In genomic region chr10:16408379-16408778, GRCh38 we compare ENCODE assay signal across 1 cellular context.
TF ChIP-seq lines count a peak whose summit lies in the region.

No MANE protein-coding gene starts in this region.

TF ChIP-seq in GM23338, 12 proteins besides CTCF, POLR2A, EP300 and RAD21 (continued from another document):
- TF ChIP-seq, protein P1, sequence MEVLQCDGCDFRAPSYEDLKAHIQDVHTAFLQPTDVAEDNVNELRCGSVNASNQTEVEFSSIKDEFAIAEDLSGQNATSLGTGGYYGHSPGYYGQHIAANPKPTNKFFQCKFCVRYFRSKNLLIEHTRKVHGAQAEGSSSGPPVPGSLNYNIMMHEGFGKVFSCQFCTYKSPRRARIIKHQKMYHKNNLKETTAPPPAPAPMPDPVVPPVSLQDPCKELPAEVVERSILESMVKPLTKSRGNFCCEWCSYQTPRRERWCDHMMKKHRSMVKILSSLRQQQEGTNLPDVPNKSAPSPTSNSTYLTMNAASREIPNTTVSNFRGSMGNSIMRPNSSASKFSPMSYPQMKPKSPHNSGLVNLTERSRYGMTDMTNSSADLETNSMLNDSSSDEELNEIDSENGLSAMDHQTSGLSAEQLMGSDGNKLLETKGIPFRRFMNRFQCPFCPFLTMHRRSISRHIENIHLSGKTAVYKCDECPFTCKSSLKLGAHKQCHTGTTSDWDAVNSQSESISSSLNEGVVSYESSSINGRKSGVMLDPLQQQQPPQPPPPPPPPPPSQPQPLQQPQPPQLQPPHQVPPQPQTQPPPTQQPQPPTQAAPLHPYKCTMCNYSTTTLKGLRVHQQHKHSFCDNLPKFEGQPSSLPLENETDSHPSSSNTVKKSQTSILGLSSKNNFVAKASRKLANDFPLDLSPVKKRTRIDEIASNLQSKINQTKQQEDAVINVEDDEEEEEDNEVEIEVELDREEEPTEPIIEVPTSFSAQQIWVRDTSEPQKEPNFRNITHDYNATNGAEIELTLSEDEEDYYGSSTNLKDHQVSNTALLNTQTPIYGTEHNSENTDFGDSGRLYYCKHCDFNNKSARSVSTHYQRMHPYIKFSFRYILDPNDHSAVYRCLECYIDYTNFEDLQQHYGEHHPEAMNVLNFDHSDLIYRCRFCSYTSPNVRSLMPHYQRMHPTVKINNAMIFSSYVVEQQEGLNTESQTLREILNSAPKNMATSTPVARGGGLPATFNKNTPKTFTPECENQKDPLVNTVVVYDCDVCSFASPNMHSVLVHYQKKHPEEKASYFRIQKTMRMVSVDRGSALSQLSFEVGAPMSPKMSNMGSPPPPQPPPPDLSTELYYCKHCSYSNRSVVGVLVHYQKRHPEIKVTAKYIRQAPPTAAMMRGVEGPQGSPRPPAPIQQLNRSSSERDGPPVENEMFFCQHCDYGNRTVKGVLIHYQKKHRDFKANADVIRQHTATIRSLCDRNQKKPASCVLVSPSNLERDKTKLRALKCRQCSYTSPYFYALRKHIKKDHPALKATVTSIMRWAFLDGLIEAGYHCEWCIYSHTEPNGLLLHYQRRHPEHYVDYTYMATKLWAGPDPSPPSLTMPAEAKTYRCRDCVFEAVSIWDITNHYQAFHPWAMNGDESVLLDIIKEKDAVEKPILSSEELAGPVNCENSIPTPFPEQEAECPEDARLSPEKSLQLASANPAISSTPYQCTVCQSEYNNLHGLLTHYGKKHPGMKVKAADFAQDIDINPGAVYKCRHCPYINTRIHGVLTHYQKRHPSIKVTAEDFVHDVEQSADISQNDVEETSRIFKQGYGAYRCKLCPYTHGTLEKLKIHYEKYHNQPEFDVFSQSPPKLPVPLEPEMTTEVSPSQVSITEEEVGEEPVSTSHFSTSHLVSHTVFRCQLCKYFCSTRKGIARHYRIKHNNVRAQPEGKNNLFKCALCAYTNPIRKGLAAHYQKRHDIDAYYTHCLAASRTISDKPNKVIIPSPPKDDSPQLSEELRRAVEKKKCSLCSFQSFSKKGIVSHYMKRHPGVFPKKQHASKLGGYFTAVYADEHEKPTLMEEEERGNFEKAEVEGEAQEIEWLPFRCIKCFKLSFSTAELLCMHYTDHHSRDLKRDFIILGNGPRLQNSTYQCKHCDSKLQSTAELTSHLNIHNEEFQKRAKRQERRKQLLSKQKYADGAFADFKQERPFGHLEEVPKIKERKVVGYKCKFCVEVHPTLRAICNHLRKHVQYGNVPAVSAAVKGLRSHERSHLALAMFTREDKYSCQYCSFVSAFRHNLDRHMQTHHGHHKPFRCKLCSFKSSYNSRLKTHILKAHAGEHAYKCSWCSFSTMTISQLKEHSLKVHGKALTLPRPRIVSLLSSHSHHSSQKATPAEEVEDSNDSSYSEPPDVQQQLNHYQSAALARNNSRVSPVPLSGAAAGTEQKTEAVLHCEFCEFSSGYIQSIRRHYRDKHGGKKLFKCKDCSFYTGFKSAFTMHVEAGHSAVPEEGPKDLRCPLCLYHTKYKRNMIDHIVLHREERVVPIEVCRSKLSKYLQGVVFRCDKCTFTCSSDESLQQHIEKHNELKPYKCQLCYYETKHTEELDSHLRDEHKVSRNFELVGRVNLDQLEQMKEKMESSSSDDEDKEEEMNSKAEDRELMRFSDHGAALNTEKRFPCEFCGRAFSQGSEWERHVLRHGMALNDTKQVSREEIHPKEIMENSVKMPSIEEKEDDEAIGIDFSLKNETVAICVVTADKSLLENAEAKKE (CRISPR knock-in tag; IDR thresholded peaks at IDR 0.05): no peak
- no peak for TF ChIP-seq POLR2AphosphoS5 (IDR thresholded peaks at IDR 0.05; ENCODE audit: low read depth)
